Comparison of ENCODE assay signal across 8 cellular contexts in the genomic region with DNA sequence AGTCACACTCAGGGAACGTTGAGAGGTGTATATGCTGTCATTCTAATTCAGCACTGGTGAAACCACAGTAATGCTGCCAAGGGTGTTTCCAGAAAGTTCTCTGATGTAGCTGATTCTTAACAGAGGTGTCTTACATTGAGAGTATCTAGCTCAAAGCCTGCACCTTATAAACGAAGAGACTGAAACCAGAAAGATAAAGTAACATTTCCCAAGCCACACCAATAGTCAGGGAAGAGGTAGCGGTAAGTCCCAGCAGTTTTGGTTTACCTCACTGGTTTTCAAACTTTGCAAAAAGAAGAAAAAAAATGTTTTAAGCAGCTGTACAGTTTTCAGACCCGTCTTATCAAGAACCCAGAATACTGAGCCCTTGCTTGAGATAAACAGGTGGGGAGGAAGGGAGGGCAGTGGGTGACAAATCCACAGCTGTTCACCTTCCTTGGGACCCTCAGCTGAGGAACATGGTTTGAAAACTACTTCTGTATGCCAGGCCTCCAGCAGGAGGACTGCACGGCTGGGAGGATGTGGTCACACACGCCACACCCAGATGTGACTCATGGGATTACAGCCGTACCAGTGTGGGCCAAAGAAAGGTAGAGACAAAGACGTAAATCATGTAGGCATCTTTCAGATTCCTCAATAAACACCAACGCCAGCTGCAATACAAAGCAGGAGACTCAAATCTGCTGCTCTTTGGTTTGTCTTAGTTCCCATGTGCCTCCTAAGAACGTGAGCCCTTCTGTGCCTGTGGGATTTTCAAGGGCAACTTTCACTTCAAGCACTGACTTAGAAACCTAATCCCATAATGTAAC.
DNase-seq lines count a peak whose midpoint lies in the region; ATAC-seq, FAIRE-seq and TF ChIP-seq lines count a peak whose summit lies in the region.

No MANE protein-coding gene starts in this region.

- no peak overlapping the region; the same call in 1 of the 2 replicates for H3K4me3 ChIP-seq in AG10803 (ENCODE audit: low read length)

- peak; percentile 96 for DNase-seq in AG10803 (ENCODE audit: low read depth)
- DNase-seq in RCC 7860 (ENCODE audit: low spot score) = peak; percentile 95
- peak; percentile 56 to 65 for DNase-seq in activated T-helper 1 cell treated with anti-CD3 and anti-CD28 coated beads, Interleukin-2, amount 50 U/mL, for 16 hours (ENCODE audit: low read depth in 1 of 2, low spot score in 1 of 2)
- peak; percentile 67 for DNase-seq in foreskin melanocyte
- DNase-seq in stimulated activated CD4-positive, alpha-beta T cell treated with anti-CD3 and anti-CD28 coated beads, Interleukin-12 subunit alpha, Interleukin-12 subunit beta, amount 100 ng/mL, for 24 hours (ENCODE audit: low read depth in 2 of 2) = peak; percentile 57 to 71
- DNase-seq in NCI-H2171 treated with DMSO at 0.1 percent for 48 hours (lab: John Stamatoyannopoulos, UW) = no peak

- peak; percentile 88 for FAIRE-seq in RCC 7860 (lab: Jason Lieb, UNC)

- peak; percentile 51 for TF ChIP-seq CTCF in AG10803 (conservative IDR thresholded peaks at IDR 0.05; ENCODE audit: low read length)

- ATAC-seq in GM18909 (IDR thresholded peaks at IDR 0.05; ENCODE audit: poor library complexity, unreplicated experiment) (peak; percentile 88), HG03108 (IDR thresholded peaks at IDR 0.05; ENCODE audit: unreplicated experiment) (peak; percentile 78)
